9 cellular contexts compared by ENCODE assay signal in the genomic region with DNA sequence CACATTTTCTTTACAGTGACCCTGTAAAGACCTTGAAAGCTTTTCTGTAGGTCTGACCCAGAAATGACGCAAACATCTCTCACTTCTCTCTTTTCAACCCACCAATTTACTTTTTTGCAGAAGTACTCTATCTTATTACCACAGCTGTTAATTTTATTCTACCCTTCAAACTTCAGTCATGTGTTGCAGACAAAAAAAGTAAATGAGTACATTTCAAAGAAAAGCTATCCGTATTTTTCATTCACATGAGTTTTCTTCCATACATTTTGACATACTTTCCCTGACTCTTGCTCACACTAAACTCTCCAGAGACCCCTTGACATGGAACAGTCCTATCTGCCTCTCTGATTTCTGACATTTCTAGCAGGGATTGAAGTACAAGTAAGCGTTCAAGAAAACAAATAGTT. TPM values are rescaled to one million over a fixed set of nuclear protein-coding genes. Genes with fewer than 3 reads are reported as not detected.
A peak's percentile ranks its signal among the peaks of the same experiment; 100 is the strongest.
DNase-seq lines count a peak whose midpoint lies in the region; ATAC-seq and TF ChIP-seq lines count a peak whose summit lies in the region.
"Had no signal": no experiment of that assay in that cellular context is flagged by ENCODE, and none has a peak within 500 bp of the region (broad histone marks: within the 10 kb centered on the region; RNA-seq: fewer than 3 reads in every experiment).

No MANE protein-coding gene starts in this region.

- H3K27ac ChIP-seq in neural cell (ENCODE audit: low read length): no peak overlapping the region

- no peak overlapping the region for H3K4me3 ChIP-seq in neural cell (ENCODE audit: low read length)

- no peaks in the 10 kb centered on the region for H3K9me3 ChIP-seq in neural cell (ENCODE audit: low read length)

- no peak for TF ChIP-seq CTCF in neural cell (IDR thresholded peaks at IDR 0.05; ENCODE audit: poor library complexity, severe bottlenecking)

- no peaks in the 10 kb centered on the region for H3F3A ChIP-seq in neural cell (ENCODE audit: insufficient read depth, low read length, poor library complexity, severe bottlenecking)

- in situ Hi-C loops in KBM-7 (cut with MboI; ENCODE audit: low pct_unique_long_range_greater_than_20kb, low sequenced_read_pairs): no loop called here

- no peaks in the 10 kb centered on the region for H3K36me3 ChIP-seq in neural cell (ENCODE audit: insufficient read depth, low read length)

- TF ChIP-seq EP300 in neural cell (conservative IDR thresholded peaks at IDR 0.05; ENCODE audit: poor library complexity, severe bottlenecking): peak; percentile 37

- no peaks in the 10 kb centered on the region for H3K27me3 ChIP-seq in neural cell (ENCODE audit: insufficient read depth, low read depth, low read length)

- intact Hi-C loops in left cardiac atrium (cut with DNase I): no loop called here

- TF ChIP-seq RAD21 in neural cell (conservative IDR thresholded peaks at IDR 0.05): no peak

- H3K4me2 ChIP-seq in neural cell (ENCODE audit: low read length): no peak overlapping the region

- H3K9ac ChIP-seq in neural cell (ENCODE audit: low read length): no peak overlapping the region

- no peak overlapping the region for H2AFZ ChIP-seq in neural cell (ENCODE audit: low read depth, low read length)

- no peaks in the 10 kb centered on the region for H3K9me2 ChIP-seq in neural cell (ENCODE audit: insufficient read depth, low read length)

- ATAC-seq in GM18907 (IDR thresholded peaks at IDR 0.05; ENCODE audit: unreplicated experiment): peak; percentile 98
- peak; percentile 97 for ATAC-seq in HG02759 (IDR thresholded peaks at IDR 0.05; ENCODE audit: unreplicated experiment)
- ATAC-seq in left cardiac atrium: no peak

- no peaks in the 10 kb centered on the region for H4K20me1 ChIP-seq in neural cell (ENCODE audit: insufficient read depth)

- H3K79me2 ChIP-seq in neural cell (replicated peaks; ENCODE audit: insufficient read depth, low read length): no peaks in the 10 kb centered on the region

- DNase-seq in KBM-7 (peak; percentile 84), left cardiac atrium (no peak), NCI-H187 treated with DMSO at 0.1 percent for 48 hours (lab: John Stamatoyannopoulos, UW) (no peak), NCI-H2196 (lab: John Stamatoyannopoulos, UW; ENCODE audit: unreplicated experiment) (no peak), T1000 (lab: John Stamatoyannopoulos, UW) (no peak)
- DNase-seq: NCI-H1436 had no signal

TF ChIP-seq in neural cell, 6 proteins besides CTCF, POLR2A, EP300 and RAD21:
- TF ChIP-seq, protein P1, sequence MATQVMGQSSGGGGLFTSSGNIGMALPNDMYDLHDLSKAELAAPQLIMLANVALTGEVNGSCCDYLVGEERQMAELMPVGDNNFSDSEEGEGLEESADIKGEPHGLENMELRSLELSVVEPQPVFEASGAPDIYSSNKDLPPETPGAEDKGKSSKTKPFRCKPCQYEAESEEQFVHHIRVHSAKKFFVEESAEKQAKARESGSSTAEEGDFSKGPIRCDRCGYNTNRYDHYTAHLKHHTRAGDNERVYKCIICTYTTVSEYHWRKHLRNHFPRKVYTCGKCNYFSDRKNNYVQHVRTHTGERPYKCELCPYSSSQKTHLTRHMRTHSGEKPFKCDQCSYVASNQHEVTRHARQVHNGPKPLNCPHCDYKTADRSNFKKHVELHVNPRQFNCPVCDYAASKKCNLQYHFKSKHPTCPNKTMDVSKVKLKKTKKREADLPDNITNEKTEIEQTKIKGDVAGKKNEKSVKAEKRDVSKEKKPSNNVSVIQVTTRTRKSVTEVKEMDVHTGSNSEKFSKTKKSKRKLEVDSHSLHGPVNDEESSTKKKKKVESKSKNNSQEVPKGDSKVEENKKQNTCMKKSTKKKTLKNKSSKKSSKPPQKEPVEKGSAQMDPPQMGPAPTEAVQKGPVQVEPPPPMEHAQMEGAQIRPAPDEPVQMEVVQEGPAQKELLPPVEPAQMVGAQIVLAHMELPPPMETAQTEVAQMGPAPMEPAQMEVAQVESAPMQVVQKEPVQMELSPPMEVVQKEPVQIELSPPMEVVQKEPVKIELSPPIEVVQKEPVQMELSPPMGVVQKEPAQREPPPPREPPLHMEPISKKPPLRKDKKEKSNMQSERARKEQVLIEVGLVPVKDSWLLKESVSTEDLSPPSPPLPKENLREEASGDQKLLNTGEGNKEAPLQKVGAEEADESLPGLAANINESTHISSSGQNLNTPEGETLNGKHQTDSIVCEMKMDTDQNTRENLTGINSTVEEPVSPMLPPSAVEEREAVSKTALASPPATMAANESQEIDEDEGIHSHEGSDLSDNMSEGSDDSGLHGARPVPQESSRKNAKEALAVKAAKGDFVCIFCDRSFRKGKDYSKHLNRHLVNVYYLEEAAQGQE (IDR thresholded peaks at IDR 0.05; ENCODE audit: borderline replicate concordance): peak; percentile 15
- TF ChIP-seq POLR2AphosphoS5 (IDR thresholded peaks at IDR 0.05) (no peak), TAF1 (IDR thresholded peaks at IDR 0.05; ENCODE audit: low read depth) (no peak), SMC3 (conservative IDR thresholded peaks at IDR 0.05; ENCODE audit: poor library complexity) (no peak), MXI1 (conservative IDR thresholded peaks at IDR 0.05; ENCODE audit: poor library complexity, severe bottlenecking) (no peak), EZH2 (IDR thresholded peaks at IDR 0.05; ENCODE audit: borderline replicate concordance, insufficient read depth, low read length, poor library complexity, severe bottlenecking) (no peak)

RNA-seq across cellular contexts. Expression of gene SLC7A11, which starts 51.7 kb away (rescaled TPM):
- 0.40 and 0.46 TPM in 2 replicates for polyA plus RNA-seq in neural cell
- polyA minus RNA-seq in neural cell: 0.73 and 1.0 TPM in 2 replicates
- 1 to 10 TPM; 3.3 to 4.7 TPM for total RNA-seq in left cardiac atrium

Comparison
In these comparisons a context has a peak if more than half of its experiments do, and no peak if none do; other contexts are left out.
1. ATAC-seq: peak in GM18907 (single experiment) and HG02759 (single experiment); none in left cardiac atrium (0 of 2).